Comparison of ENCODE assay signal across 7 cellular contexts in the genomic region with DNA sequence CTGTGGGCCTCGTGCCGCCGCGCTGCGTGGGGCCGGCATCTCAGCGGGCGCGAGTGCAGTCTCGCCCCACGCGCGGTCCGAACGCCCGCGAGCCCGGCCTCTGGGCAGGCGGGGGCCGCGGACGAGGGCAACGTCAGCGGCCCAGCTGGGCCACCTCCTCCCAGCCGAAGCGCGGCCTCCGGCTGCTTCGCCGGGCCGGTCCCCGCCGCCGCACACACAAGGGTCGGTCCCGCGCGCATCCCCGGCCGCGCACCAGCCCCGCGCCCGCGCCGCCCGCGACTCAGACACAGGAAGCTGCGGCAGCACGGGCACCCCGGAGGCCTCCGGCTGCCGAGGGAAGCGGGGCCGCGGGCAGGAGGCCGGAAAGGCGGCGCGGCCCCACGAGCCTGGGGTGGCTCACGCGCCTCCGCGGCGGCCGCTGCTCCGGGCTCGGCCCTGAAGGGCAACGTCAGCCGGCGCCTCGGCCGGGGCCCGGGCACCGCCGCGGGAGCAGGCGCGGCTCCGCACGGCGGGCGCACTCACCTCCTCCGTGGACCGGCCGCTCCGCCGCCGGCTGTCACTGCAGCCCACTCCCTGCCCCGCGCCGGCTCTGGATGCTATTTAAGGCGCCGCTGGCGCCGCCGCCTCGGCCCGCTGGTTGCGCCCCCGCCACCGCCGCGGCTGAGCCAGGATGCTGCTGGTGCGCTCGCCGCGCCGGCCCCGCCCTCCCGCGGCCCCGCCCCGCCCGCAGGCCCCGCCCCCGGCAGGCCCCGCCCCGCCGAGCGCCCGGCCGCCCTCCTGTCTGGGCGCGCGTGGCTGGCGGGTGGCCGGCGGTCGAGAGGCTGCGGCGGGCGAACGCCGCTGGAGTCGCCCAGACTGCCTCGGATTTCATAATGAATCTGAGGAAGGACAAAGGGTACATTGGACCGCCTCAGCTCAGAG. TPM values are rescaled to one million over a fixed set of nuclear protein-coding genes. Genes with fewer than 3 reads are reported as not detected.
DNase-seq lines count a peak whose midpoint lies in the region; ATAC-seq and TF ChIP-seq lines count a peak whose summit lies in the region.

A gene with protein sequence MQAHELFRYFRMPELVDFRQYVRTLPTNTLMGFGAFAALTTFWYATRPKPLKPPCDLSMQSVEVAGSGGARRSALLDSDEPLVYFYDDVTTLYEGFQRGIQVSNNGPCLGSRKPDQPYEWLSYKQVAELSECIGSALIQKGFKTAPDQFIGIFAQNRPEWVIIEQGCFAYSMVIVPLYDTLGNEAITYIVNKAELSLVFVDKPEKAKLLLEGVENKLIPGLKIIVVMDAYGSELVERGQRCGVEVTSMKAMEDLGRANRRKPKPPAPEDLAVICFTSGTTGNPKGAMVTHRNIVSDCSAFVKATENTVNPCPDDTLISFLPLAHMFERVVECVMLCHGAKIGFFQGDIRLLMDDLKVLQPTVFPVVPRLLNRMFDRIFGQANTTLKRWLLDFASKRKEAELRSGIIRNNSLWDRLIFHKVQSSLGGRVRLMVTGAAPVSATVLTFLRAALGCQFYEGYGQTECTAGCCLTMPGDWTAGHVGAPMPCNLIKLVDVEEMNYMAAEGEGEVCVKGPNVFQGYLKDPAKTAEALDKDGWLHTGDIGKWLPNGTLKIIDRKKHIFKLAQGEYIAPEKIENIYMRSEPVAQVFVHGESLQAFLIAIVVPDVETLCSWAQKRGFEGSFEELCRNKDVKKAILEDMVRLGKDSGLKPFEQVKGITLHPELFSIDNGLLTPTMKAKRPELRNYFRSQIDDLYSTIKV (minus strand): TSS at position 575 of the 921 bp plus-strand sequence. CDS start 22,454 bp downstream, outside the sequence.

- no peaks in the 10 kb centered on the region for H4K20me1 ChIP-seq in mammary epithelial cell (ENCODE audit: insufficient read depth, low read length)

- in situ Hi-C loops in mammary epithelial cell (cut with MboI; ENCODE audit: low sequenced_read_pairs in 2 of 2), result no loop called here

- peak within 1 kb of the TSS; percentile 96 for H3K4me2 ChIP-seq in mammary epithelial cell (ENCODE audit: insufficient read depth, low read depth, low read length)

- H3K4me1 ChIP-seq in mammary epithelial cell (ENCODE audit: insufficient read depth, low read length), result peaks cover 15% of the 10 kb centered on the region

- H3K36me3 ChIP-seq in mammary epithelial cell (ENCODE audit: insufficient read depth, low read length), result no peaks in the 10 kb centered on the region

- H3K4me3 Mint-ChIP-seq in WTC11, result peak within 1 kb of the TSS; percentile 83

- CTCF ChIA-PET in WTC11 (lab: Charles Lee), result interaction anchor here (0.6 kb wide), 1 partner anchor 11 kb away, joined by 3 read pairs; no protein-coding TSS in a partner anchor
- CTCF ChIA-PET in mammary epithelial cell (lab: Charles Lee; ENCODE audit: low non-redundant PET), result no interaction called here

- peak; percentile 73 for ATAC-seq in GM18502 (IDR thresholded peaks at IDR 0.05; ENCODE audit: poor library complexity, unreplicated experiment)
- peak; percentile 84 for ATAC-seq in HG02642 (IDR thresholded peaks at IDR 0.05; ENCODE audit: poor library complexity, unreplicated experiment)
- peak; percentile 84 for ATAC-seq in WTC11

- no TSS peak for BruUV-seq in mammary epithelial cell (replicated peaks; lab: Mats Ljungman, UMichigan)

- 0% methylated on average over 1 of the region's 139 CpGs for WGBS in mammary epithelial cell (ENCODE audit: low coverage, missing lambda C conversion rate)

- H3K27ac Mint-ChIP-seq in WTC11, result no peak within 1 kb of the TSS

- dilution Hi-C loops in mammary epithelial cell (cut with HindIII; ENCODE audit: low sequenced_read_pairs), result no loop called here

- DNase-seq in NCI-H128 (lab: John Stamatoyannopoulos, UW; ENCODE audit: unreplicated experiment) (peak; percentile 5), WTC11 (ENCODE audit: low spot score) (peak; percentile 75), mammary epithelial cell (peak; percentile 56), islet precursor cell (peak; percentile 87)
- DNase-seq in stimulated activated CD4-positive, alpha-beta T cell treated with anti-CD3 and anti-CD28 coated beads, Interleukin-15, amount 100 ng/mL, for 1 hour (ENCODE audit: low read depth in 1 of 2, low spot score in 1 of 2), result peak; percentile 63 to 74

- peak within 1 kb of the TSS; percentile 46 for H3K9ac ChIP-seq in mammary epithelial cell (ENCODE audit: insufficient read depth, low read length)

- POLR2A ChIA-PET in WTC11 (lab: Charles Lee), result no interaction called here

- no peaks in the 10 kb centered on the region for H3K9me3 ChIP-seq in mammary epithelial cell (replicated peaks; ENCODE audit: insufficient read depth, low read length)

- no peaks in the 10 kb centered on the region for H3K27me3 ChIP-seq in mammary epithelial cell (ENCODE audit: insufficient read depth, low read length)

- peaks cover 7% of the 10 kb centered on the region for H3K4me1 Mint-ChIP-seq in WTC11

- H3K27me3 Mint-ChIP-seq in WTC11 (ENCODE audit: low read depth), result peaks cover 56% of the 10 kb centered on the region

- H3K9me3 Mint-ChIP-seq in WTC11, result no peaks in the 10 kb centered on the region

- H3K4me3 ChIP-seq in mammary epithelial cell (replicated peaks in 1 of 3; ENCODE audit: insufficient read depth in 1 of 3, low read depth in 2 of 3, low read length in 3 of 3), result peak within 1 kb of the TSS; percentile 53 to 75 (median 75)

- H2AFZ ChIP-seq in mammary epithelial cell (ENCODE audit: low read depth, low read length), result peak within 1 kb of the TSS; percentile 91

- H3K27ac ChIP-seq in mammary epithelial cell (ENCODE audit: insufficient read depth, low read depth, low read length), result peak within 1 kb of the TSS; percentile 55

- intact Hi-C loops in mammary epithelial cell (cut with micrococcal nuclease), result loop anchor here (1.0 to 2.0 kb wide), 3 partner anchors 20 to 177 kb away; partner anchors contain the start of genes CASP3 and PRIMPOL

- no peaks in the 10 kb centered on the region for H3K36me3 Mint-ChIP-seq in WTC11

- TF ChIP-seq CTCF in WTC11 (IDR thresholded peaks at IDR 0.05) (no peak), mammary epithelial cell (conservative IDR thresholded peaks at IDR 0.05 in 1 of 2, IDR thresholded peaks at IDR 0.05 in 1 of 2; ENCODE audit: extremely low read depth in 1 of 2, insufficient read depth in 1 of 2, low read depth in 1 of 2, low read length in 2 of 2) (peak in 1 of 2 donors; percentile 5)

- peaks cover 36% of the 10 kb centered on the region for H3K79me2 ChIP-seq in mammary epithelial cell (ENCODE audit: insufficient read depth, low read length)

TF ChIP-seq in WTC11, 78 proteins besides CTCF, POLR2A, EP300 and RAD21 (continues in another document):
- TF ChIP-seq MYBL2 (CRISPR knock-in tag; IDR thresholded peaks at IDR 0.05), result no peak
- TF ChIP-seq, protein P1, sequence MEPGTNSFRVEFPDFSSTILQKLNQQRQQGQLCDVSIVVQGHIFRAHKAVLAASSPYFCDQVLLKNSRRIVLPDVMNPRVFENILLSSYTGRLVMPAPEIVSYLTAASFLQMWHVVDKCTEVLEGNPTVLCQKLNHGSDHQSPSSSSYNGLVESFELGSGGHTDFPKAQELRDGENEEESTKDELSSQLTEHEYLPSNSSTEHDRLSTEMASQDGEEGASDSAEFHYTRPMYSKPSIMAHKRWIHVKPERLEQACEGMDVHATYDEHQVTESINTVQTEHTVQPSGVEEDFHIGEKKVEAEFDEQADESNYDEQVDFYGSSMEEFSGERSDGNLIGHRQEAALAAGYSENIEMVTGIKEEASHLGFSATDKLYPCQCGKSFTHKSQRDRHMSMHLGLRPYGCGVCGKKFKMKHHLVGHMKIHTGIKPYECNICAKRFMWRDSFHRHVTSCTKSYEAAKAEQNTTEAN (CRISPR knock-in tag; IDR thresholded peaks at IDR 0.05), result no peak
- TF ChIP-seq SP1 (CRISPR knock-in tag; conservative IDR thresholded peaks at IDR 0.05), result peak; percentile 59
- no peak for TF ChIP-seq ZNF396 (CRISPR knock-in tag; IDR thresholded peaks at IDR 0.05; ENCODE audit: borderline replicate concordance)
- 0 out of 2 replicates have a peak, but pooled peaks have one; percentile 16 for TF ChIP-seq FOXP1 (CRISPR knock-in tag; IDR thresholded peaks at IDR 0.05; ENCODE audit: borderline replicate concordance)
- no peak for TF ChIP-seq NFE2L1 (CRISPR knock-in tag; IDR thresholded peaks at IDR 0.05)
- TF ChIP-seq ZNF138 (CRISPR knock-in tag; conservative IDR thresholded peaks at IDR 0.05), result no peak
- no peak for TF ChIP-seq IRF2 (CRISPR knock-in tag; IDR thresholded peaks at IDR 0.05; ENCODE audit: borderline replicate concordance, low read depth)
- TF ChIP-seq GABPB1 (CRISPR knock-in tag; IDR thresholded peaks at IDR 0.05), result no peak
- TF ChIP-seq, protein P2, sequence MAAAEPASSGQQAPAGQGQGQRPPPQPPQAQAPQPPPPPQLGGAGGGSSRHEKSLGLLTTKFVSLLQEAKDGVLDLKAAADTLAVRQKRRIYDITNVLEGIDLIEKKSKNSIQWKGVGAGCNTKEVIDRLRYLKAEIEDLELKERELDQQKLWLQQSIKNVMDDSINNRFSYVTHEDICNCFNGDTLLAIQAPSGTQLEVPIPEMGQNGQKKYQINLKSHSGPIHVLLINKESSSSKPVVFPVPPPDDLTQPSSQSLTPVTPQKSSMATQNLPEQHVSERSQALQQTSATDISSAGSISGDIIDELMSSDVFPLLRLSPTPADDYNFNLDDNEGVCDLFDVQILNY (CRISPR knock-in tag; IDR thresholded peaks at IDR 0.05), result 0 out of 2 replicates have a peak, but pooled peaks have one; percentile 33
- TF ChIP-seq MLX (CRISPR knock-in tag; IDR thresholded peaks at IDR 0.05), result no peak
- no peak for TF ChIP-seq FOXJ3 (CRISPR knock-in tag; IDR thresholded peaks at IDR 0.05; ENCODE audit: borderline replicate concordance)
- TF ChIP-seq, protein P3, sequence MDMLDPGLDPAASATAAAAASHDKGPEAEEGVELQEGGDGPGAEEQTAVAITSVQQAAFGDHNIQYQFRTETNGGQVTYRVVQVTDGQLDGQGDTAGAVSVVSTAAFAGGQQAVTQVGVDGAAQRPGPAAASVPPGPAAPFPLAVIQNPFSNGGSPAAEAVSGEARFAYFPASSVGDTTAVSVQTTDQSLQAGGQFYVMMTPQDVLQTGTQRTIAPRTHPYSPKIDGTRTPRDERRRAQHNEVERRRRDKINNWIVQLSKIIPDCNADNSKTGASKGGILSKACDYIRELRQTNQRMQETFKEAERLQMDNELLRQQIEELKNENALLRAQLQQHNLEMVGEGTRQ (CRISPR knock-in tag; IDR thresholded peaks at IDR 0.05), result no peak
- no peak for TF ChIP-seq NFYB (CRISPR knock-in tag; conservative IDR thresholded peaks at IDR 0.05; ENCODE audit: low read depth)
- TF ChIP-seq PRRX2 (CRISPR knock-in tag; IDR thresholded peaks at IDR 0.05), result no peak

RNA-seq across cellular contexts. Expression of the gene that starts here (rescaled TPM):
- total RNA-seq in WTC11 (2021) (5.1 to 6.6 TPM (median 5.9 TPM) in 3 replicates), mammary epithelial cell (100 to 1,000 TPM in 1 of 2 donors, 10 to 100 TPM in 1; 28.9 to 126 TPM)
- polyA plus RNA-seq in mammary epithelial cell, result 27.6 TPM
- 45.5 TPM for polyA minus RNA-seq in mammary epithelial cell

Comparison
In these comparisons a context has a peak if more than half of its experiments do, and no peak if none do; other contexts are left out.
1. Peak in every context shown above with its lines: DNase-seq, ATAC-seq, H3K4me3 ChIP-seq and H3K27ac ChIP-seq.
2. DNase-seq: peak in every context shown above with its lines; median percentile 87 in islet precursor cell; 75 in WTC11; 68 in stimulated activated CD4-positive, alpha-beta T cell treated with anti-CD3 and anti-CD28 coated beads, Interleukin-15, amount 100 ng/mL, for 1 hour; 56 in mammary epithelial cell; 5 in NCI-H128.